Comparison of ENCODE assay signal across 23 cellular contexts in the genomic region with DNA sequence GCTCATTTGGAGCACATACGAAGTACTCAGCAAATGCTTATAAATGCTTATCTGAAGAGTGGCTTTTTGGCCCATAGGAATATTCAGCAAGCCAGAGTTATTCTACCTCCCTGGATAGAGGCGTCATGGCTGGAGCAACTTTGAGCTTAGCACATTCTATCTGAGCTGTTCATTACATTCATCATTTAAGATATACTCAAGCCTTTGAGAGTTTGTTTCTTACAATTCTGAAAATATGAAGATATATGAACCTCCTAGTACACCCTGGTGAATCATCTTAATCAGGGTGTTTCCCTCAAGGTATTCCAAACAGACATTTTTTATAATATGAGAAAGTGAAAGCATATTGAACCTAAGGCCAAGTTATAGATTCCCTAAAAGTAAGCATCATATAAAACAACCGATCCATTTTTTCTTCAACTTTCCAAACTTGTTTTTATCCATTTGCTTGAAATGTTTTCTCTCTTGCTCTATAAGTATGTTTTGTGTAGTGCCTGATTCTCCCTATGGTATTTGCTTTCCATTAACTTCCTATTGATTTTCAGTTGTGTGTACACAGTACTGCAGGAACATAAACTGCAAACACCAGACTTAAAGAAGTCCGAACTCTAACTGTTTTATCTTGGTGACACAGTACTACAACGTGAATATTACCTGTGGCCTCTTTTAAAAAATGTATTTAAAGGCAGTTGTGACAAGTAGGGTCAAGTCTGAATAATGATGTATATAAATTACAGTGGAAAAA.
DNase-seq lines count a peak whose midpoint lies in the region; ATAC-seq, FAIRE-seq and TF ChIP-seq lines count a peak whose summit lies in the region.
"Had no signal": no experiment of that assay in that cellular context is flagged by ENCODE, and none has a peak within 500 bp of the region (broad histone marks: within the 10 kb centered on the region; RNA-seq: fewer than 3 reads in every experiment).

No MANE protein-coding gene starts in this region.

- FAIRE-seq in small intestine (lab: Jason Lieb, UNC) = no peak
- FAIRE-seq: G401.6 had no signal

- H3K27ac ChIP-seq in right atrium auricular region (peak overlapping the region in 1 of 2 donors; percentile 7), RWPE1 (no peak overlapping the region), small intestine (ENCODE audit: low read depth in 1 of 2, low read length in 1 of 2) (no peak overlapping the region)
- H3K27ac ChIP-seq: thoracic aorta had no signal

- DNase-seq in Right ventricle myocardium superior (no peak), right atrium auricular region (ENCODE audit: low spot score) (no peak), RWPE1 (ENCODE audit: low spot score) (peak; percentile 56), small intestine (peak; percentile 27), iPS-NIHi11 (ENCODE audit: low spot score) (no peak), head of caudate nucleus (no peak), DMS153 treated with DMSO at 0.1 percent for 48 hours (lab: John Stamatoyannopoulos, UW; ENCODE audit: unreplicated experiment) (no peak)
- DNase-seq: activated CD8-positive, alpha-beta memory T cell treated with anti-CD3 and anti-CD28 coated beads for 24 hours; CD4-positive, CD25-positive, alpha-beta regulatory T cell; H7; NCI-H1417; NCI-H2171; NCI-H526 treated with DMSO at 0.1 percent for 48 hours; posterior cingulate gyrus; SHP77 treated with DMSO at 0.1 percent for 48 hours; stimulated activated CD4-positive, alpha-beta T cell treated with anti-CD3 and anti-CD28 coated beads, Interleukin-2, amount 100 ng/mL, for 24 hours had no signal

- POLR2A ChIA-PET in RWPE1 (lab: Yijun Ruan, JAX; ENCODE audit: low non-redundant PET) = no interaction called here

- H3K27me3 ChIP-seq in right atrium auricular region = no peaks in the 10 kb centered on the region
- no peaks in the 10 kb centered on the region for H3K27me3 ChIP-seq in small intestine (ENCODE audit: control insufficient read depth in 2 of 2, insufficient read depth in 2 of 2, low read length in 2 of 2)
- H3K27me3 ChIP-seq: MG63 had no signal

- intact Hi-C loops in Right ventricle myocardium superior (cut with DNase I) (no loop called here), head of caudate nucleus (cut with DNase I) (no loop called here)

- ATAC-seq in Right ventricle myocardium superior (ENCODE audit: poor library complexity) (peak; percentile 79), esophagus mucosa (peak; percentile 26)
- ATAC-seq: activated CD4-positive, CD25-positive, alpha-beta regulatory T cell treated with anti-CD3 and anti-CD28 coated beads, Interleukin-2, amount 50 U/mL, for 24 hours; activated naive CD4-positive, alpha-beta T cell treated with anti-CD3 and anti-CD28 coated beads, Interleukin-2, amount 50 U/mL, for 72 hours; stimulated activated memory B cell treated with anti-CD40 and anti-IgM and Interleukin-4, amounts not matched to agents 10 μg/mL and 1 μg/mL and 100 μg/mL, for 72 hours had no signal

- H3K4me1 ChIP-seq in right atrium auricular region (peaks cover 0 to 6% of the 10 kb centered on the region in 2 donors), small intestine (ENCODE audit: control insufficient read depth in 2 of 2, insufficient read depth in 1 of 2, low read depth in 1 of 2, low read length in 1 of 2) (no peaks in the 10 kb centered on the region)

- no peaks in the 10 kb centered on the region for H3K9me3 ChIP-seq in right atrium auricular region
- no peaks in the 10 kb centered on the region for H3K9me3 ChIP-seq in small intestine (ENCODE audit: control insufficient read depth, low read depth)
- H3K9me3 ChIP-seq: MG63, thoracic aorta had no signal

- H3K36me3 ChIP-seq in right atrium auricular region (no peaks in the 10 kb centered on the region), small intestine (ENCODE audit: control insufficient read depth in 2 of 2, insufficient read depth in 2 of 2, low read length in 2 of 2) (no peaks in the 10 kb centered on the region)
- H3K36me3 ChIP-seq: MG63, thoracic aorta had no signal

- 47 to 62% (median 56%) methylated on average over 5 of the region's 5 CpGs for WGBS in small intestine, 3 donors

- TF ChIP-seq CTCF in right atrium auricular region (IDR thresholded peaks at IDR 0.05) = no peak
- no peak for TF ChIP-seq CTCF in RWPE1 (conservative IDR thresholded peaks at IDR 0.05; ENCODE audit: low read depth)

- H3K4me3 ChIP-seq in right atrium auricular region (no peak overlapping the region), small intestine (ENCODE audit: low read depth in 1 of 2, low read length in 2 of 2) (no peak overlapping the region)
- H3K4me3 ChIP-seq: MG63, thoracic aorta had no signal

- CTCF ChIA-PET in RWPE1 (lab: Yijun Ruan, JAX) = no interaction called here

Comparison
In these comparisons a context has a peak if more than half of its experiments do, and no peak if none do; other contexts are left out.
1. DNase-seq: peak in RWPE1 (single experiment) and small intestine (single experiment); none in Right ventricle myocardium superior (single experiment), right atrium auricular region (single experiment), iPS-NIHi11 (single experiment), head of caudate nucleus (0 of 42) and DMS153 treated with DMSO at 0.1 percent for 48 hours (single experiment).